Comparison of ENCODE assay signal across 25 cellular contexts in the genomic region with DNA sequence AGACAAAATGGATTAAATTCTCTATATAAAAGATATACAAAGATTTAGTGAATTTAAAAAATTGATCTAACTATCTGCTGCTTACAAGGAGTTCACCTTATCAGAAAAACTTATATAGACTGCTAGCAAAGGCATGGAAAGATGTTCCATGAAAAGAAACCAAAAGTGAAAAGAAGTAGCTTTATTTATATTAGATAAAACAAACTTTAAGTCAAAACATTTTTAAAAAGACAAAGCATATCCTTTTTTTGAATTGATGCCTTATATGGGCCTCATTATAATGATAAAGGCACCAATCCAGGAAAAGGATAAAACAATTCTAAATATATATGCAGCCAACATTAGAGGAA.
DNase-seq lines count a peak whose midpoint lies in the region; ATAC-seq and FAIRE-seq lines count a peak whose summit lies in the region.
"Had no signal": no experiment of that assay in that cellular context is flagged by ENCODE, and none has a peak within 500 bp of the region (broad histone marks: within the 10 kb centered on the region; RNA-seq: fewer than 3 reads in every experiment).

No MANE protein-coding gene starts in this region.

- ATAC-seq in GM18511 (IDR thresholded peaks at IDR 0.05; ENCODE audit: unreplicated experiment) (peak; percentile 30), GM19455 (IDR thresholded peaks at IDR 0.05; ENCODE audit: unreplicated experiment) (peak; percentile 38), HG02870 (IDR thresholded peaks at IDR 0.05; ENCODE audit: unreplicated experiment) (peak; percentile 18), HG03432 (IDR thresholded peaks at IDR 0.05; ENCODE audit: unreplicated experiment) (peak; percentile 42), HG03095 (IDR thresholded peaks at IDR 0.05; ENCODE audit: unreplicated experiment) (no peak)
- ATAC-seq: activated CD4-positive, CD25-positive, alpha-beta regulatory T cell treated with anti-CD3 and anti-CD28 coated beads, Interleukin-2, amount 50 U/mL, for 24 hours; body of pancreas; HepG2 had no signal

- no peak for FAIRE-seq in RCC 7860 (lab: Jason Lieb, UNC)
- FAIRE-seq: colon, HepG2, islet of Langerhans had no signal

- no peaks in the 10 kb centered on the region for H3K36me3 Mint-ChIP-seq in CD8-positive, alpha-beta memory T cell
- H3K36me3 Mint-ChIP-seq: activated naive CD8-positive, alpha-beta T cell treated with anti-CD3 and anti-CD28 coated beads for 36 hours; CD14-positive monocyte; naive B cell; type B pancreatic cell had no signal

- no peaks in the 10 kb centered on the region for H3K27me3 ChIP-seq in CD8-positive, alpha-beta memory T cell (ENCODE audit: insufficient read depth, low read length, poor library complexity, severe bottlenecking)
- H3K27me3 ChIP-seq: body of pancreas, hepatocyte, sigmoid colon had no signal

- no peak overlapping the region for H3K27ac Mint-ChIP-seq in CD8-positive, alpha-beta memory T cell
- H3K27ac Mint-ChIP-seq: activated naive CD8-positive, alpha-beta T cell treated with anti-CD3 and anti-CD28 coated beads for 36 hours; CD14-positive monocyte; naive B cell; stimulated activated naive CD8-positive, alpha-beta T cell treated with anti-CD3 and anti-CD28 coated beads, Interleukin-15, Interleukin-2, amounts not matched to agents 100 ng/mL and 50 ng/mL, for 24 hours; type B pancreatic cell had no signal

- no peaks in the 10 kb centered on the region for H3K27me3 Mint-ChIP-seq in CD8-positive, alpha-beta memory T cell
- H3K27me3 Mint-ChIP-seq: activated naive CD8-positive, alpha-beta T cell treated with anti-CD3 and anti-CD28 coated beads for 36 hours; naive B cell; stimulated activated naive CD8-positive, alpha-beta T cell treated with anti-CD3 and anti-CD28 coated beads, Interleukin-15, Interleukin-2, amounts not matched to agents 100 ng/mL and 50 ng/mL, for 24 hours; type B pancreatic cell had no signal

- H3K27ac ChIP-seq in CD8-positive, alpha-beta memory T cell (ENCODE audit: low read depth, low read length), result no peak overlapping the region
- H3K27ac ChIP-seq: body of pancreas, hepatocyte, sigmoid colon had no signal

- no peaks in the 10 kb centered on the region for H3K36me3 ChIP-seq in CD8-positive, alpha-beta memory T cell (ENCODE audit: insufficient read depth, low read length)
- H3K36me3 ChIP-seq: sigmoid colon had no signal

- no peak for DNase-seq in CD8-positive, alpha-beta memory T cell
- DNase-seq in SHP77 treated with DMSO at 0.1 percent for 48 hours (lab: John Stamatoyannopoulos, UW), result no peak
- no peak for DNase-seq in RCC 7860 (ENCODE audit: low spot score)
- DNase-seq: activated naive CD8-positive, alpha-beta T cell treated with anti-CD3 and anti-CD28 coated beads for 36 hours; body of pancreas; DMS79; mammary epithelial cell; naive B cell; NCI-H1436; NCI-H82; sigmoid colon; stimulated activated CD4-positive, alpha-beta T cell treated with anti-CD3 and anti-CD28 coated beads, Interleukin-1b, Interleukin-23, amount 100 ng/mL, for 48 hours had no signal

- no peaks in the 10 kb centered on the region for H3K4me1 ChIP-seq in CD8-positive, alpha-beta memory T cell (ENCODE audit: insufficient read depth, low read length)
- H3K4me1 ChIP-seq: body of pancreas, sigmoid colon had no signal

- H3K4me3 Mint-ChIP-seq in CD8-positive, alpha-beta memory T cell, result no peak overlapping the region
- H3K4me3 Mint-ChIP-seq: activated naive CD8-positive, alpha-beta T cell treated with anti-CD3 and anti-CD28 coated beads for 36 hours; CD14-positive monocyte; naive B cell; stimulated activated naive CD8-positive, alpha-beta T cell treated with anti-CD3 and anti-CD28 coated beads, Interleukin-15, Interleukin-2, amounts not matched to agents 100 ng/mL and 50 ng/mL, for 24 hours; type B pancreatic cell had no signal

- peaks cover 10 to 29% (median 12%) of the 10 kb centered on the region in 5 donors for H3K9me3 Mint-ChIP-seq in CD8-positive, alpha-beta memory T cell
- H3K9me3 Mint-ChIP-seq: type B pancreatic cell had no signal

- no peaks in the 10 kb centered on the region for H3K9me3 ChIP-seq in CD8-positive, alpha-beta memory T cell (ENCODE audit: low read length)
- H3K9me3 ChIP-seq: body of pancreas had no signal

- no peak overlapping the region for H3K4me3 ChIP-seq in CD8-positive, alpha-beta memory T cell (ENCODE audit: low read length)
- H3K4me3 ChIP-seq: body of pancreas, hepatocyte, sigmoid colon had no signal

- POLR2A ChIA-PET in CD8-positive, alpha-beta memory T cell (lab: Charles Lee), result no interaction called here

- CTCF ChIA-PET in CD8-positive, alpha-beta memory T cell (lab: Charles Lee), result no interaction called here

- H3K4me1 Mint-ChIP-seq in CD8-positive, alpha-beta memory T cell, result no peaks in the 10 kb centered on the region
- H3K4me1 Mint-ChIP-seq: activated naive CD8-positive, alpha-beta T cell treated with anti-CD3 and anti-CD28 coated beads for 36 hours; CD14-positive monocyte; naive B cell had no signal
